ENCODE assay signal across 2 cellular contexts in genomic region chr2:201824212-201824611, GRCh38.
TF ChIP-seq lines count a peak whose summit lies in the region.

No MANE protein-coding gene starts in this region.

TF ChIP-seq in HepG2, 621 proteins besides CTCF, POLR2A, EP300 and RAD21:
- TF ChIP-seq CEBPB (IDR thresholded peaks at IDR 0.05; ENCODE audit: borderline replicate concordance, low read depth, low read length): peak; percentile 28; the same call in 1 of the 2 replicates
- no peak for TF ChIP-seq POLR2AphosphoS2 (IDR thresholded peaks at IDR 0.05; ENCODE audit: low read depth, low read length)

TF ChIP-seq in K562, 482 proteins besides CTCF, POLR2A, EP300 and RAD21:
- TF ChIP-seq SAP30 (IDR thresholded peaks at IDR 0.05; ENCODE audit: borderline replicate concordance, insufficient read depth, low read depth, low read length, poor library complexity, severe bottlenecking): no peak
- TF ChIP-seq CEBPG (CRISPR knock-in tag; IDR thresholded peaks at IDR 0.05): no peak
- TF ChIP-seq CEBPG (tag; conservative IDR thresholded peaks at IDR 0.05 in 1 of 2, IDR thresholded peaks at IDR 0.05 in 1 of 2): peak in 1 of 2 experiments; percentile 96; a peak in 2 of 4 replicates
- TF ChIP-seq CEBPB (tag; IDR thresholded peaks at IDR 0.05): peak; percentile 66
